ENCODE assay signal across 8 cellular contexts in genomic region chr1:1658583-1659549, GRCh38. TPM values are rescaled to one million over a fixed set of nuclear protein-coding genes. Genes with fewer than 3 reads are reported as not detected.
DNase-seq lines count a peak whose midpoint lies in the region; ATAC-seq, FAIRE-seq and TF ChIP-seq lines count a peak whose summit lies in the region.
"Not testable (repeated sequence)": the region's sequence is repeated elsewhere in the genome, so short reads cannot be mapped to it uniquely, and the experiment has no call there.

Gene CDK11B, minus strand, starts transcription at chr1:1659004. Its CDS starts 1,519 bp downstream, at chr1:1657485.

- not testable (repeated sequence) for H3K27me3 Mint-ChIP-seq in Caco-2 (ENCODE audit: insufficient read depth, unreplicated experiment)

- WGBS in H1 (ENCODE audit: extremely low coverage in 1 of 2, insufficient coverage in 1 of 2, insufficient read length in 1 of 2, insufficient replicate concordance in 2 of 2, low coverage in 1 of 2, low lambda C conversion rate in 2 of 2, missing lambda C conversion rate in 1 of 2), 2 experiments, result 2% methylated on average over 58 of the region's 96 CpGs; no CpG with 5 or more reads in 1 of the 2 experiments
- WGBS in mesendoderm (ENCODE audit: extremely low coverage, insufficient coverage, low lambda C conversion rate), result no CpG with 5 or more reads among the region's 96 CpGs

- H3K79me1 ChIP-seq in H1 (ENCODE audit: low read depth, low read length); mesendoderm (ENCODE audit: low read length): not testable (repeated sequence)

- not testable (repeated sequence) for BruUV-seq in Caco-2 (replicated peaks; lab: Mats Ljungman, UMichigan)

- H3K56ac ChIP-seq in H1 (replicated peaks; ENCODE audit: insufficient read length, low read depth, low read length), result peak within 1 kb of the TSS; percentile 69
- peak within 1 kb of the TSS; percentile 97 for H3K56ac ChIP-seq in mesendoderm (ENCODE audit: low read length)

- not testable (repeated sequence) for H3K36me3 ChIP-seq in Caco-2 (ENCODE audit: control insufficient read depth, insufficient read depth, low read length); mesendoderm (ENCODE audit: control insufficient read depth, insufficient read depth, low read length)
- peaks cover 3 to 20% (median 12%) of the 10 kb centered on the region in 4 experiments for H3K36me3 ChIP-seq in H1 (ENCODE audit: control insufficient read depth in 2 of 4, insufficient read depth in 4 of 4, low read length in 3 of 4)

- DNase-seq in Caco-2 (peak; percentile 95 to 98), HUDEP-2 (lab: John Stamatoyannopoulos, UW; ENCODE audit: unreplicated experiment in 76 of 76) (peak; percentile 25 to 91 (median 84)), NOMO-1 treated with dmso at 0.1 percent for 144 hours (lab: John Stamatoyannopoulos, UW; ENCODE audit: unreplicated experiment) (peak; percentile 86), H1 (ENCODE audit: low read depth in 1 of 2, low spot score in 2 of 2) (peak; percentile 76 to 94), mesendoderm (peak; percentile 99)
- DNase-seq in activated CD8-positive, alpha-beta memory T cell treated with anti-CD3 and anti-CD28 coated beads for 48 hours (ENCODE audit: low read depth in 2 of 3, low spot score in 2 of 3), result peak; percentile 76 to 98 (median 93)
- DNase-seq in stimulated activated CD8-positive, alpha-beta memory T cell treated with anti-CD3 and anti-CD28 coated beads, Interleukin-15, amount 100 ng/mL, for 1 hour (ENCODE audit: low read depth), result peak; percentile 96

- peak in 1 of 2 experiments; percentile 66; a peak in 1 of 3 replicates for TF ChIP-seq POLR2A in H1 (IDR thresholded peaks at IDR 0.05; ENCODE audit: control extremely low read depth in 1 of 2, low read depth in 2 of 2, low read length in 2 of 2)

- TF ChIP-seq RAD21 in H1 (IDR thresholded peaks at IDR 0.05 in 1 of 2, conservative IDR thresholded peaks at IDR 0.05 in 1 of 2; ENCODE audit: low read depth in 2 of 2, low read length in 2 of 2), result not testable (repeated sequence)

- peak within 1 kb of the TSS; percentile 14 to 96 (median 91) for H3K9ac ChIP-seq in H1 (replicated peaks in 1 of 4; ENCODE audit: extremely low read depth in 1 of 4, low read depth in 3 of 4, low read length in 3 of 4)
- peak within 1 kb of the TSS; percentile 83 for H3K9ac ChIP-seq in mesendoderm (ENCODE audit: low read length)

- not testable (repeated sequence) for H3K79me2 ChIP-seq in H1 (ENCODE audit: control insufficient read depth in 1 of 2, insufficient read depth in 2 of 2, low read length in 2 of 2); mesendoderm (ENCODE audit: control insufficient read depth, insufficient read depth, low read length)

- peaks cover 22% of the 10 kb centered on the region for H3K36me3 Mint-ChIP-seq in Caco-2 (ENCODE audit: insufficient read depth, unreplicated experiment)

- peak within 1 kb of the TSS; percentile 75; the same call in 1 of the 2 replicates for H2AFZ ChIP-seq in H1 (ENCODE audit: low read length)

- peak within 1 kb of the TSS; percentile 79 for H3K4me3 Mint-ChIP-seq in Caco-2 (ENCODE audit: unreplicated experiment)

- not testable (repeated sequence) for H2BK15ac ChIP-seq in H1 (ENCODE audit: low read length); mesendoderm (replicated peaks; ENCODE audit: low read depth)

- H3K27ac Mint-ChIP-seq in Caco-2 (ENCODE audit: unreplicated experiment), result peak within 1 kb of the TSS; percentile 84

- peak within 1 kb of the TSS; percentile 98 for H3K27ac ChIP-seq in H1 (ENCODE audit: low read depth, low read length)
- peak within 1 kb of the TSS; percentile 96 for H3K27ac ChIP-seq in mesendoderm (ENCODE audit: low read depth, low read length)

- peak within 1 kb of the TSS; percentile 13 to 64 for H3K4me2 ChIP-seq in H1 (ENCODE audit: insufficient read depth in 1 of 2, low read depth in 2 of 2, low read length in 2 of 2)
- H3K4me2 ChIP-seq in mesendoderm (ENCODE audit: low read length), result not testable (repeated sequence)

- FAIRE-seq in H1 (lab: Jason Lieb, UNC), result peak; percentile 71

- H2BK5ac ChIP-seq in H1 (ENCODE audit: low read depth, low read length), result peak within 1 kb of the TSS; percentile 99
- H2BK5ac ChIP-seq in mesendoderm (ENCODE audit: low read length), result not testable (repeated sequence)

- not testable (repeated sequence) for H3K14ac ChIP-seq in H1 (ENCODE audit: insufficient read length)

- H4K8ac ChIP-seq in H1 (ENCODE audit: extremely low read depth, insufficient read depth, low read length), result peak within 1 kb of the TSS; percentile 99
- H4K8ac ChIP-seq in mesendoderm (ENCODE audit: low read depth, low read length), result not testable (repeated sequence)

- H2BK120ac ChIP-seq in H1 (replicated peaks; ENCODE audit: low read depth, low read length); mesendoderm (ENCODE audit: low read depth, low read length): not testable (repeated sequence)

- H4K91ac ChIP-seq in H1 (replicated peaks; ENCODE audit: insufficient read length, low read length), result peak within 1 kb of the TSS; percentile 81

- peak within 1 kb of the TSS; percentile 100 for H4K5ac ChIP-seq in H1 (ENCODE audit: insufficient read length, low read depth, low read length)
- H4K5ac ChIP-seq in mesendoderm (ENCODE audit: low read length), result not testable (repeated sequence)

- not testable (repeated sequence) for H3K9me3 ChIP-seq in Caco-2; H1 (ENCODE audit: insufficient read depth in 2 of 2, low read depth in 1 of 2, low read length in 1 of 2)

- H3K23ac ChIP-seq in H1 (ENCODE audit: insufficient read length); mesendoderm (ENCODE audit: low read length): not testable (repeated sequence)

- not testable (repeated sequence) for H2BK20ac ChIP-seq in H1 (ENCODE audit: low read length)

- not testable (repeated sequence) for TF ChIP-seq EP300 in H1 (IDR thresholded peaks at IDR 0.05; ENCODE audit: borderline replicate concordance in 1 of 2, low read depth in 2 of 2, low read length in 2 of 2)

- peak within 1 kb of the TSS; percentile 94 for H3K4ac ChIP-seq in H1 (replicated peaks; ENCODE audit: insufficient read length, low read depth, low read length)
- H3K4ac ChIP-seq in mesendoderm (ENCODE audit: low read depth, low read length), result not testable (repeated sequence)

- H3K4me1 Mint-ChIP-seq in Caco-2 (ENCODE audit: low read depth, unreplicated experiment), result not testable (repeated sequence)

- peak within 1 kb of the TSS; percentile 98 for H3K18ac ChIP-seq in H1 (ENCODE audit: extremely low read depth, low read length)
- H3K18ac ChIP-seq in mesendoderm (ENCODE audit: low read length), result not testable (repeated sequence)

- not testable (repeated sequence) for H3K9me3 Mint-ChIP-seq in Caco-2 (ENCODE audit: unreplicated experiment)

- H3K27me3 ChIP-seq in Caco-2 (replicated peaks; ENCODE audit: control insufficient read depth, insufficient read depth, low read length); H1 (replicated peaks in 1 of 4; ENCODE audit: control insufficient read depth in 3 of 4, extremely low read depth in 1 of 4, insufficient read depth in 3 of 4, low read length in 3 of 4); mesendoderm (ENCODE audit: insufficient read depth, low read length, poor library complexity): not testable (repeated sequence)

- H3K4me3 ChIP-seq in Caco-2 (ENCODE audit: low read depth, low read length) (peak within 1 kb of the TSS; percentile 37), H1 (ENCODE audit: extremely low read depth in 1 of 4, insufficient read depth in 2 of 4, low read depth in 3 of 4, low read length in 4 of 4) (peak within 1 kb of the TSS; percentile 63 to 81 (median 69)), mesendoderm (ENCODE audit: low read length) (peak within 1 kb of the TSS; percentile 85)

- CTCF ChIA-PET in Caco-2 (lab: Charles Lee); H1 (lab: Charles Lee; ENCODE audit: partially characterized antibody): not testable (repeated sequence)

- not testable (repeated sequence) for TF ChIP-seq CTCF in Caco-2 (IDR thresholded peaks at IDR 0.05; ENCODE audit: insufficient read depth in 1 of 2, low read depth in 1 of 2, low read length in 1 of 2, severe bottlenecking in 1 of 2, unreplicated experiment in 1 of 2)
- TF ChIP-seq CTCF in H1 (IDR thresholded peaks at IDR 0.05; ENCODE audit: control extremely low read depth in 1 of 3, insufficient read depth in 1 of 3, low read depth in 1 of 3, low read length in 3 of 3), result peak in 1 of 3 experiments; percentile 30; a peak in 1 of 4 replicates

- ATAC-seq in GM21381 (IDR thresholded peaks at IDR 0.05; ENCODE audit: unreplicated experiment), result peak; percentile 84

- not testable (repeated sequence) for H3K23me2 ChIP-seq in H1 (ENCODE audit: low read depth, low read length)

- peak within 1 kb of the TSS; percentile 95; the same call in 1 of the 2 replicates for H2BK12ac ChIP-seq in H1 (ENCODE audit: low read depth, low read length)

- intact Hi-C loops in Caco-2 (cut with micrococcal nuclease; ENCODE audit: unreplicated experiment), result not testable (repeated sequence)

- H2AK5ac ChIP-seq in H1 (ENCODE audit: low read depth, low read length); mesendoderm (ENCODE audit: low read length): not testable (repeated sequence)

- H4K20me1 ChIP-seq in H1 (replicated peaks in 1 of 2; ENCODE audit: control insufficient read depth in 1 of 2, insufficient read depth in 2 of 2, low read length in 2 of 2), result not testable (repeated sequence)

- not testable (repeated sequence) for H3K4me1 ChIP-seq in Caco-2; H1 (replicated peaks in 1 of 4; ENCODE audit: control insufficient read depth in 3 of 4, insufficient read depth in 4 of 4, low read length in 3 of 4); mesendoderm (ENCODE audit: control insufficient read depth, low read depth, low read length)

- POLR2A ChIA-PET in Caco-2 (lab: Charles Lee), result not testable (repeated sequence)
- POLR2A ChIA-PET in H1 (lab: Charles Lee; ENCODE audit: partially characterized antibody), result interaction anchor here (0.9 to 1.2 kb wide), 2 partner anchors 12 to 61 kb away, joined by 3 read pairs; no protein-coding TSS in a partner anchor

TF ChIP-seq in H1, 55 proteins besides CTCF, POLR2A, EP300 and RAD21 (continues in another document):
- peak; percentile 56 for TF ChIP-seq TAF7 (optimal IDR thresholded peaks at IDR 0.05; ENCODE audit: borderline replicate concordance, low read depth, low read length)

RNA-seq across cellular contexts. Expression of gene CDK11B, which starts in this region (rescaled TPM):
- total RNA-seq in Caco-2 (2022), result 29.3 and 30.2 TPM in 2 replicates
- total RNA-seq in H1 (2021; fragmentation: NEBNext Ultra II Directional; extraction: Animal tissue kit (Norgen Biotek cat#: 25700)), result 31.3 and 31.9 TPM in 2 replicates
- polyA plus RNA-seq in H1 (2011; rRNA removed), result 11.1 and 21.8 TPM in 2 replicates
- 13.1 TPM for polyA plus RNA-seq in H1 (2011; cell fraction: cytosol; rRNA removed)
- 30.5 TPM for polyA plus RNA-seq in H1 (2011; cell fraction: nucleus; rRNA removed)
- polyA plus RNA-seq in H1 (2012, experiment 1 of 2), result 47.8 to 51.1 TPM (median 49.1 TPM) in 4 replicates
- 17.9 TPM for polyA plus RNA-seq in H1 (2012, experiment 2 of 2)
- 46.8 TPM for polyA plus RNA-seq in H1 (2013, experiment 1 of 2)
- 45.7 TPM for polyA plus RNA-seq in H1 (2013, experiment 2 of 2)
- 4.6 and 4.7 TPM in 2 replicates for polyA minus RNA-seq in H1 (2011; rRNA and poly(A)+ RNA removed)
- 7.3 TPM for polyA minus RNA-seq in H1 (2011; cell fraction: cytosol; rRNA and poly(A)+ RNA removed)
- polyA minus RNA-seq in H1 (2011; cell fraction: nucleus; rRNA and poly(A)+ RNA removed), result 7.8 TPM
- 39.1 TPM for polyA plus RNA-seq in mesendoderm (2013, experiment 1 of 2)
- 38.3 TPM for polyA plus RNA-seq in mesendoderm (2013, experiment 2 of 2)

Comparison
In these comparisons a context has a peak if more than half of its experiments do, and no peak if none do; other contexts are left out.
1. Peak in every context shown above with its lines: DNase-seq, ATAC-seq, H3K4me3 ChIP-seq and H3K27ac ChIP-seq.